ENCODE assay signal across 8 cellular contexts in the genomic region with DNA sequence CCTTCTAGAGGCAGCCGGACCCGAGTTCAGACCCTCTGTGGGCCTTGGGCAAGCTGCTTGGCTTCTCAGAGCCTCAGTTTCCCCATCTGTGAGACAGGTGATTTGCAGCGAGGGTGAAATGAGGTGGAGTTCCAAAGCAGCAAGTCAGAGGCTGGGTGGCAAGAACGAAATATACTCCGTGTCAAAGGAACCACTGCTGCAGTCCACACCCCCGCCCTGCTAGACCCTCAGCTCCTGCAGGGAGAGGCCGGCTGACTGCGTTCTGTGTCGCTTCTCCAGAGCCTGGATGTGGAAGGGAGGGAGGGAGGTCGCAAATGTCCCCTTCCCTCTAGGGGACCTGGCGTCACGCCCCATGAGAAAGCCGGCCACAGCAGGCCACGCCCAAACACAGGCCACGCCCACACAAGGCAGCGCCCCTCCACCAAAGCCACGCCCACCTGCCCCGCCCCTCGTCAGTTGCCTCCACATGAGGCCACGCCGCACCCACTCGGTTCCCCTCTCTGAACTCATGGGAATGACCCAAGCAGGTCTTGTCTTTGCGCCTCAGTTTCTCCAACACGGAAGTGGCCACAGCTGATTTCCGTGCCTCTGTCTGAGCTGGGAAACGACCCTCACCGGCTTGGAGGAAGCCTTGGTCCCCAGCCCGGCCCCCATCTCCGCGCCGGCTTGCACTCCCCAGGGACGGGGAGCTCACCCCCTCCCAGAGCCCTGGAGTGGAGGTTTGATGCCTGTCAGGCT.
DNase-seq lines count a peak whose midpoint lies in the region; ATAC-seq and TF ChIP-seq lines count a peak whose summit lies in the region.

No MANE protein-coding gene starts in this region.

- ATAC-seq in GM21619 (IDR thresholded peaks at IDR 0.05; ENCODE audit: unreplicated experiment) (no peak), HG02885 (IDR thresholded peaks at IDR 0.05; ENCODE audit: poor library complexity, unreplicated experiment) (no peak), GM18505 (IDR thresholded peaks at IDR 0.05; ENCODE audit: unreplicated experiment) (no peak)

- DNase-seq in activated CD4-positive, alpha-beta T cell treated with anti-CD3 and anti-CD28 coated beads for 24 hours (ENCODE audit: low read depth in 2 of 2) = peak; percentile 52 to 55
- no peak for DNase-seq in activated CD4-positive, alpha-beta T cell treated with anti-CD3 and anti-CD28 coated beads for 1 hour
- peak; percentile 42 for DNase-seq in T-helper 9 cell
- DNase-seq in effector CD8-positive, alpha-beta T cell (lab: John Stamatoyannopoulos, UW) = peak; percentile 36
- DNase-seq in stimulated activated CD4-positive, alpha-beta T cell treated with anti-CD3 and anti-CD28 coated beads, Interleukin-4, amount 100 ng/mL, for 48 hours (ENCODE audit: low read depth in 2 of 2) = peak; percentile 34 to 77

- TF ChIP-seq POLR2A in GM18505 (IDR thresholded peaks at IDR 0.05; ENCODE audit: borderline replicate concordance, extremely low read depth, insufficient read depth, insufficient read length) = no peak
